8 cellular contexts compared by ENCODE assay signal in genomic region chr9:133701981-133702797, GRCh38. TPM values are rescaled to one million over a fixed set of nuclear protein-coding genes. Genes with fewer than 3 reads are reported as not detected.
DNase-seq lines count a peak whose midpoint lies in the region; ATAC-seq and TF ChIP-seq lines count a peak whose summit lies in the region.

No MANE protein-coding gene starts in this region.

- H3K27me3 ChIP-seq in Peyer's patch, result no peaks in the 10 kb centered on the region

- H3K36me3 ChIP-seq in Peyer's patch, result no peaks in the 10 kb centered on the region

- peak; percentile 50 to 69 (median 65) for DNase-seq in Peyer's patch
- peak; percentile 86 for DNase-seq in activated effector memory CD4-positive, alpha-beta T cell treated with anti-CD3 and anti-CD28 coated beads, Interleukin-2, amount 50 U/mL, for 16 hours
- peak; percentile 61 for DNase-seq in iPS-NIHi7 (ENCODE audit: extremely low spot score)
- DNase-seq in stimulated activated CD4-positive, alpha-beta T cell treated with anti-CD3 and anti-CD28 coated beads, Interleukin-4, amount 100 ng/mL, for 4 hours, result peak; percentile 65 to 70
- DNase-seq in mucosa of gallbladder (ENCODE audit: low spot score), result no peak
- no peak for DNase-seq in iPS-NIHi11 (ENCODE audit: low spot score)

- no peaks in the 10 kb centered on the region for H3K9me3 ChIP-seq in Peyer's patch

- H3K27ac ChIP-seq in Peyer's patch, result peak overlapping the region; percentile 9 to 81 (median 40)

- peaks cover 0 to 17% (median 9%) of the 10 kb centered on the region in 4 donors for H3K4me1 ChIP-seq in Peyer's patch

- no peak for TF ChIP-seq POLR2A in Peyer's patch (IDR thresholded peaks at IDR 0.05)

- no peak for ATAC-seq in GM18867 (IDR thresholded peaks at IDR 0.05; ENCODE audit: unreplicated experiment)
- ATAC-seq in GM18873 (IDR thresholded peaks at IDR 0.05; ENCODE audit: low FRiP score, unreplicated experiment), result no peak

- TF ChIP-seq CTCF in Peyer's patch (IDR thresholded peaks at IDR 0.05), result no peak

- H3K4me3 ChIP-seq in Peyer's patch, result peak overlapping the region; percentile 7 to 42 (median 31)

RNA-seq across cellular contexts. Expression of gene SARDH, which starts 36.0 kb away (rescaled TPM):
- total RNA-seq in Peyer's patch, result 1 to 10 TPM in 2 of 4 donors, under 1 TPM in 2; 0.47 to 5.0 (median 0.95) TPM
- total RNA-seq in mucosa of gallbladder, result 2.8 TPM

Comparison
In these comparisons a context has a peak if more than half of its experiments do, and no peak if none do; other contexts are left out.
1. DNase-seq: peak in Peyer's patch (3 of 3), activated effector memory CD4-positive, alpha-beta T cell treated with anti-CD3 and anti-CD28 coated beads, Interleukin-2, amount 50 U/mL, for 16 hours (single experiment), iPS-NIHi7 (single experiment) and stimulated activated CD4-positive, alpha-beta T cell treated with anti-CD3 and anti-CD28 coated beads, Interleukin-4, amount 100 ng/mL, for 4 hours (2 of 2); none in mucosa of gallbladder (single experiment) and iPS-NIHi11 (single experiment).